ENCODE assay signal across 24 cellular contexts in the genomic region with DNA sequence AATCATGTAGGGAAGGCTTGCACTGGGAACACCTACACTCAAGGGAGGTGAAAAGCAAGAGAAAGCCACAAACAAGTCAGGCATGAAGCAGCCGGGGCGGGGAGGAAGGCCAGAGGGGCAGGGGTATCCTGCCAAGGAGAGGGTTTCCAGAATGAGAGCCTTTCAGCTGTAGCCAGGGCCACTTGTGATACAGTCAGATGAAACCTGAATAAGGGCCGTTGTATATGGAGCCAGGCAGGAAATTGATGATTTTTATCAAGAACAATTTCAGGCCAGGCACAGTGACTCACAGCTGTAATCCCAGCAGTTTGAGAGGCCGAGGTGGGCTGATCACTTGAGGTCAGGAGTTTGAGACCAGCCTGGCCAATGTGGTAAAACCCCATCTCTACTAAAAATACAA. TPM values are rescaled to one million over a fixed set of nuclear protein-coding genes. Genes with fewer than 3 reads are reported as not detected.
DNase-seq lines count a peak whose midpoint lies in the region; ATAC-seq, FAIRE-seq and TF ChIP-seq lines count a peak whose summit lies in the region.
"Had no signal": no experiment of that assay in that cellular context is flagged by ENCODE, and none has a peak within 500 bp of the region (broad histone marks: within the 10 kb centered on the region; RNA-seq: fewer than 3 reads in every experiment).

No MANE protein-coding gene starts in this region.

- no peaks in the 10 kb centered on the region for H3K9me1 ChIP-seq in K562 (ENCODE audit: control insufficient read depth, insufficient read depth, low read length)

- peak; percentile 28 for DNase-seq in BE2C
- DNase-seq in Daoy (ENCODE audit: low read depth), result peak; percentile 54
- peak in 1 of 4 experiments; percentile 52 for DNase-seq in K562 (ENCODE audit: extremely low read depth in 1 of 4, low spot score in 3 of 4)
- peak; percentile 94 for DNase-seq in osteoblast (ENCODE audit: insufficient read length, low spot score, missing footprints)
- no peak for DNase-seq in activated CD4-positive, alpha-beta T cell treated with anti-CD3 and anti-CD28 coated beads for 48 hours
- no peak for DNase-seq in SKM-1 treated with dmso at 0.1 percent for 144 hours (lab: John Stamatoyannopoulos, UW; ENCODE audit: unreplicated experiment)
- DNase-seq: activated CD4-positive, alpha-beta T cell treated with anti-CD3 and anti-CD28 coated beads for 4 hours; activated naive CD4-positive, alpha-beta T cell treated with anti-CD3 and anti-CD28 coated beads, Interleukin-2, amount 50 U/mL, for 16 hours; amygdala; head of caudate nucleus; KBM-7; mesenchymal stem cell; naive B cell; NCI-H1436 treated with DMSO at 0.1 percent for 48 hours; NCI-H524 treated with DMSO at 0.1 percent for 48 hours; stimulated activated CD4-positive, alpha-beta T cell treated with anti-CD3 and anti-CD28 coated beads, Interleukin-2, amount 100 ng/mL, for 48 hours had no signal

- no peak for TF ChIP-seq CTCF in BE2C (IDR thresholded peaks at IDR 0.05; ENCODE audit: low read depth, low read length)
- TF ChIP-seq CTCF in K562 (IDR thresholded peaks at IDR 0.05 in 2 of 3, conservative IDR thresholded peaks at IDR 0.05 in 1 of 3; ENCODE audit: insufficient read depth in 2 of 3, low read depth in 1 of 3, low read length in 3 of 3), result no peak
- no peak for TF ChIP-seq CTCF in osteoblast (IDR thresholded peaks at IDR 0.05; ENCODE audit: extremely low read depth, low read depth, low read length)

- TF ChIP-seq POLR2A in K562 (conservative IDR thresholded peaks at IDR 0.05), result 0 out of 2 replicates have a peak, but pooled peaks have one; percentile 21

- H3K4me2 ChIP-seq in K562 (ENCODE audit: insufficient read depth, low read length), result no peak overlapping the region
- no peak overlapping the region for H3K4me2 ChIP-seq in osteoblast (ENCODE audit: insufficient read depth, low read length)
- H3K4me2 ChIP-seq: GM23338 had no signal

- H3K36me3 ChIP-seq in BE2C (no peaks in the 10 kb centered on the region), K562 (ENCODE audit: control insufficient read depth, insufficient read depth, low read length) (peaks cover 22% of the 10 kb centered on the region; the same call in 1 of the 3 replicates), osteoblast (ENCODE audit: insufficient read depth, low read length) (peaks cover 3% of the 10 kb centered on the region)

- H3K27ac ChIP-seq in K562 (ENCODE audit: extremely low read depth, low read depth, low read length) (peak overlapping the region; percentile 46; the same call in 2 of the 3 replicates), osteoblast (ENCODE audit: low read depth, low read length) (no peak overlapping the region)
- H3K27ac ChIP-seq: SJSA1 had no signal

- H3K79me2 ChIP-seq in K562 (ENCODE audit: control insufficient read depth, insufficient read depth, low read length) (peaks cover 15% of the 10 kb centered on the region), osteoblast (ENCODE audit: insufficient read depth, low read length) (peaks cover 30% of the 10 kb centered on the region)

- no peak for FAIRE-seq in K562 (lab: Jason Lieb, UNC)
- FAIRE-seq: D721Med, urothelium cell line had no signal

- TF ChIP-seq EP300 in K562 (IDR thresholded peaks at IDR 0.05; ENCODE audit: low read length), result no peak

- ATAC-seq in K562 (0 out of 3 replicates have a peak, but pooled peaks have one; percentile 2), GM21526 (IDR thresholded peaks at IDR 0.05; ENCODE audit: low FRiP score, unreplicated experiment) (no peak)
- ATAC-seq: GM23338; Panc1; stimulated activated memory B cell treated with anti-CD40 and anti-IgM and Interleukin-4, amounts not matched to agents 10 μg/mL and 1 μg/mL and 100 μg/mL, for 72 hours had no signal

- H3K4me3 ChIP-seq in BE2C (ENCODE audit: low read depth, low read length) (no peak overlapping the region), K562 (no peak overlapping the region), osteoblast (ENCODE audit: insufficient read depth, low read length) (no peak overlapping the region)
- H3K4me3 ChIP-seq: GM23338, SJSA1 had no signal

- no peaks in the 10 kb centered on the region; the same call in 1 of the 2 replicates for H3K27me3 ChIP-seq in BE2C
- no peaks in the 10 kb centered on the region for H3K27me3 ChIP-seq in K562 (ENCODE audit: control insufficient read depth in 2 of 2, insufficient read depth in 2 of 2, low read length in 2 of 2)
- no peaks in the 10 kb centered on the region for H3K27me3 ChIP-seq in osteoblast (ENCODE audit: insufficient read depth, low read length)
- H3K27me3 ChIP-seq: SJSA1 had no signal

- H4K20me1 ChIP-seq in K562 (replicated peaks; ENCODE audit: control insufficient read depth, insufficient read depth, low read length) (no peaks in the 10 kb centered on the region), osteoblast (ENCODE audit: insufficient read depth, low read length) (peaks cover 29% of the 10 kb centered on the region)

- BruUV-seq in K562 (replicated peaks; lab: Mats Ljungman, UMichigan), result no TSS peak

- in situ Hi-C loops in K562 (cut with MboI), result no loop called here

- H2AFZ ChIP-seq in K562 (ENCODE audit: low read depth, low read length) (no peak overlapping the region), osteoblast (ENCODE audit: low read length) (no peak overlapping the region)
- H2AFZ ChIP-seq: GM23338 had no signal

- CTCF ChIA-PET in K562 (lab: Yijun Ruan, JAX; ENCODE audit: low intra/inter-chr PET ratio), result no interaction called here

- 6% methylated on average over 2 of the region's 4 CpGs for WGBS in K562 (ENCODE audit: insufficient coverage, low coverage, missing lambda C conversion rate)

- peak overlapping the region in 1 of 2 experiments; percentile 46; a peak in 1 of 4 replicates for H3K9ac ChIP-seq in K562 (ENCODE audit: insufficient read depth in 1 of 2, low read depth in 2 of 2, low read length in 2 of 2)

- TF ChIP-seq RAD21 in K562 (CRISPR knock-in tag; conservative IDR thresholded peaks at IDR 0.05 in 1 of 2, IDR thresholded peaks at IDR 0.05 in 1 of 2), result no peak

- H3K4me1 ChIP-seq in BE2C, result peaks cover 3% of the 10 kb centered on the region; the same call in 1 of the 2 replicates
- H3K4me1 ChIP-seq in K562 (replicated peaks in 1 of 2; ENCODE audit: control insufficient read depth in 2 of 2, insufficient read depth in 2 of 2, low read length in 2 of 2), result peaks cover 22 to 53% of the 10 kb centered on the region in 2 experiments
- peaks cover 13% of the 10 kb centered on the region for H3K4me1 ChIP-seq in osteoblast (ENCODE audit: insufficient read depth, low read length)

- intact Hi-C loops in K562 (cut with micrococcal nuclease), result no loop called here

- POLR2A ChIA-PET in K562 (lab: Yijun Ruan, JAX), result interaction anchor here (0.8 to 4.0 kb wide), 5 partner anchors 8 to 37 kb away, joined by 3 to 18 read pairs (median 9); no protein-coding TSS in a partner anchor

- H3K9me3 ChIP-seq in BE2C, result no peaks in the 10 kb centered on the region
- H3K9me3 ChIP-seq in K562 (replicated peaks; ENCODE audit: control insufficient read depth, insufficient read depth, low read depth, low read length), result no peaks in the 10 kb centered on the region
- H3K9me3 ChIP-seq in osteoblast (ENCODE audit: low read depth, low read length), result no peaks in the 10 kb centered on the region
- H3K9me3 ChIP-seq: SJSA1 had no signal

RNA-seq across cellular contexts. Expression of gene TRPM4, which starts 4.4 kb away (rescaled TPM):
- 4.1 TPM for polyA plus RNA-seq in BE2C (2012; ENCODE audit: insufficient read depth, insufficient read length, low read depth)
- 2.1 and 31.7 TPM in 2 replicates for total RNA-seq in Daoy (2014; rRNA removed; shearing (Covaris generic))
- 86.3 and 161 TPM in 2 replicates for total RNA-seq in K562 (2011; cell fraction: chromatin; rRNA removed; ENCODE audit: low replicate concordance)
- total RNA-seq in K562 (2011; cell fraction: nucleolus; rRNA removed), result 82.0 and 87.9 TPM in 2 replicates
- total RNA-seq in K562 (2011; cell fraction: nucleoplasm; rRNA removed), result 97.8 and 143 TPM in 2 replicates
- total RNA-seq in K562 (2014; rRNA removed), result 35.3 and 37.3 TPM in 2 replicates
- total RNA-seq in K562 (2014; rRNA removed; fragmentation: Illumina TruSeq; extraction: Trizol), result 7.9 and 8.3 TPM in 2 replicates
- 15.0 and 15.2 TPM in 2 replicates for total RNA-seq in K562 (2015; rRNA removed; fragmentation: Illumina TruSeq; extraction: Trizol)
- 34.6 and 37.8 TPM in 2 replicates for total RNA-seq in K562 (2021)
- polyA plus RNA-seq in K562 (2011; rRNA removed), result 19.2 and 20.5 TPM in 2 replicates
- polyA plus RNA-seq in K562 (2011; cell fraction: cytosol; rRNA removed), result 21.6 and 37.6 TPM in 2 replicates
- polyA plus RNA-seq in K562 (2011; cell fraction: nucleus; rRNA removed), result 66.9 and 85.9 TPM in 2 replicates
- polyA plus RNA-seq in K562 (2012), result 26.9 and 31.4 TPM in 2 replicates
- 14.7 and 25.2 TPM in 2 replicates for polyA plus RNA-seq in K562 (2014; fragmentation: Illumina TruSeq; extraction: Trizol)
- 1 to 10 TPM; 6.5 to 7.9 TPM for polyA plus RNA-seq in K562 (2014; fragmentation: Nextera tagmentation; extraction: Ambion mirVana)
- 45.4 and 56.6 TPM in 2 replicates for polyA plus RNA-seq in K562 (2014; rRNA removed)
- 5.8 and 8.2 TPM in 2 replicates for polyA minus RNA-seq in K562 (2011; rRNA and poly(A)+ RNA removed)
- 14.5 and 15.4 TPM in 2 replicates for polyA minus RNA-seq in K562 (2011; cell fraction: cytosol; rRNA and poly(A)+ RNA removed)
- polyA minus RNA-seq in K562 (2011; cell fraction: nucleus; rRNA and poly(A)+ RNA removed), result 16.0 and 19.0 TPM in 2 replicates
- total RNA-seq in osteoblast, result 15.9 and 20.6 TPM in 2 replicates

RNA-seq across cellular contexts. Expression of gene HRC, which starts 6.8 kb away (rescaled TPM):
- 0.22 TPM for polyA plus RNA-seq in BE2C (2012; ENCODE audit: insufficient read depth, insufficient read length, low read depth)
- total RNA-seq in Daoy (2014; rRNA removed; shearing (Covaris generic)), result not detected in 2 replicates
- 32.2 and 45.2 TPM in 2 replicates for total RNA-seq in K562 (2011; cell fraction: chromatin; rRNA removed; ENCODE audit: low replicate concordance)
- 32.8 and 33.2 TPM in 2 replicates for total RNA-seq in K562 (2011; cell fraction: nucleolus; rRNA removed)
- total RNA-seq in K562 (2011; cell fraction: nucleoplasm; rRNA removed), result 43.6 and 52.1 TPM in 2 replicates
- total RNA-seq in K562 (2014; rRNA removed), result 15.6 and 20.8 TPM in 2 replicates
- total RNA-seq in K562 (2014; rRNA removed; fragmentation: Illumina TruSeq; extraction: Trizol), result 10.0 and 11.7 TPM in 2 replicates
- total RNA-seq in K562 (2015; rRNA removed; fragmentation: Illumina TruSeq; extraction: Trizol), result 15.9 and 16.1 TPM in 2 replicates
- total RNA-seq in K562 (2021), result 14.8 and 15.6 TPM in 2 replicates
- polyA plus RNA-seq in K562 (2011; rRNA removed), result 13.1 and 22.3 TPM in 2 replicates
- 12.4 and 22.9 TPM in 2 replicates for polyA plus RNA-seq in K562 (2011; cell fraction: cytosol; rRNA removed)
- polyA plus RNA-seq in K562 (2011; cell fraction: nucleus; rRNA removed), result 28.6 and 29.0 TPM in 2 replicates
- 15.3 and 17.4 TPM in 2 replicates for polyA plus RNA-seq in K562 (2012)
- 17.9 and 18.7 TPM in 2 replicates for polyA plus RNA-seq in K562 (2014; fragmentation: Illumina TruSeq; extraction: Trizol)
- 1 to 10 TPM in 1 of 2 experiments, under 1 TPM in 1; 0.66 to 1.2 TPM for polyA plus RNA-seq in K562 (2014; fragmentation: Nextera tagmentation; extraction: Ambion mirVana)
- polyA plus RNA-seq in K562 (2014; rRNA removed), result 11.8 and 13.7 TPM in 2 replicates
- 18.4 and 24.8 TPM in 2 replicates for polyA minus RNA-seq in K562 (2011; rRNA and poly(A)+ RNA removed)
- 7.2 and 13.7 TPM in 2 replicates for polyA minus RNA-seq in K562 (2011; cell fraction: cytosol; rRNA and poly(A)+ RNA removed)
- 4.0 and 6.3 TPM in 2 replicates for polyA minus RNA-seq in K562 (2011; cell fraction: nucleus; rRNA and poly(A)+ RNA removed)
- not detected in 2 replicates for total RNA-seq in osteoblast
- total RNA-seq: SJSA1 had no signal
- polyA plus RNA-seq: AG04450 had no signal

RNA-seq across cellular contexts. Expression of gene PPFIA3, which starts 42.6 kb away (rescaled TPM):
- 44.4 TPM for polyA plus RNA-seq in BE2C (2012; ENCODE audit: insufficient read depth, insufficient read length, low read depth)
- 5.4 and 10.4 TPM in 2 replicates for total RNA-seq in Daoy (2014; rRNA removed; shearing (Covaris generic))
- 69.7 and 96.7 TPM in 2 replicates for total RNA-seq in K562 (2011; cell fraction: chromatin; rRNA removed; ENCODE audit: low replicate concordance)
- 59.0 and 65.5 TPM in 2 replicates for total RNA-seq in K562 (2011; cell fraction: nucleolus; rRNA removed)
- total RNA-seq in K562 (2011; cell fraction: nucleoplasm; rRNA removed), result 60.3 and 89.2 TPM in 2 replicates
- 48.2 and 55.9 TPM in 2 replicates for total RNA-seq in K562 (2014; rRNA removed)
- total RNA-seq in K562 (2014; rRNA removed; fragmentation: Illumina TruSeq; extraction: Trizol), result 10.3 and 11.5 TPM in 2 replicates
- total RNA-seq in K562 (2015; rRNA removed; fragmentation: Illumina TruSeq; extraction: Trizol), result 19.1 and 21.0 TPM in 2 replicates
- total RNA-seq in K562 (2021), result 47.5 and 53.0 TPM in 2 replicates
- 11.2 and 16.9 TPM in 2 replicates for polyA plus RNA-seq in K562 (2011; rRNA removed)
- polyA plus RNA-seq in K562 (2011; cell fraction: cytosol; rRNA removed), result 17.5 and 30.1 TPM in 2 replicates
- 52.6 and 77.1 TPM in 2 replicates for polyA plus RNA-seq in K562 (2011; cell fraction: nucleus; rRNA removed)
- 17.8 and 27.4 TPM in 2 replicates for polyA plus RNA-seq in K562 (2012)
- 17.6 and 30.1 TPM in 2 replicates for polyA plus RNA-seq in K562 (2014; fragmentation: Illumina TruSeq; extraction: Trizol)
- polyA plus RNA-seq in K562 (2014; fragmentation: Nextera tagmentation; extraction: Ambion mirVana), result under 1 TPM; 0.10 to 0.29 TPM
- 44.2 and 46.7 TPM in 2 replicates for polyA plus RNA-seq in K562 (2014; rRNA removed)
- 11.1 and 17.2 TPM in 2 replicates for polyA minus RNA-seq in K562 (2011; rRNA and poly(A)+ RNA removed)
- 9.8 and 20.9 TPM in 2 replicates for polyA minus RNA-seq in K562 (2011; cell fraction: cytosol; rRNA and poly(A)+ RNA removed)
- 27.1 and 32.9 TPM in 2 replicates for polyA minus RNA-seq in K562 (2011; cell fraction: nucleus; rRNA and poly(A)+ RNA removed)
- total RNA-seq in osteoblast, result 1.1 and 1.2 TPM in 2 replicates

RNA-seq across cellular contexts. Expression of gene C19orf73, which starts 43.0 kb away (rescaled TPM):
- 1.3 TPM for polyA plus RNA-seq in BE2C (2012; ENCODE audit: insufficient read depth, insufficient read length, low read depth)
- total RNA-seq in Daoy (2014; rRNA removed; shearing (Covaris generic)), result 2.3 and 2.6 TPM in 2 replicates
- total RNA-seq in K562 (2011; cell fraction: chromatin; rRNA removed; ENCODE audit: low replicate concordance), result 1.3 and 4.9 TPM in 2 replicates
- total RNA-seq in K562 (2011; cell fraction: nucleolus; rRNA removed), result 7.0 and 7.4 TPM in 2 replicates
- total RNA-seq in K562 (2011; cell fraction: nucleoplasm; rRNA removed), result 3.8 and 4.5 TPM in 2 replicates
- total RNA-seq in K562 (2014; rRNA removed) (4.7 and 7.4 TPM in 2 replicates), K562 (2014; rRNA removed; fragmentation: Illumina TruSeq; extraction: Trizol) (0.55 and 0.64 TPM in 2 replicates), K562 (2015; rRNA removed; fragmentation: Illumina TruSeq; extraction: Trizol) (1.4 and 2.1 TPM in 2 replicates), K562 (2021) (1.6 and 3.2 TPM in 2 replicates), osteoblast (0.36 TPM in 1 of 2 replicates, not detected in the other)
- polyA plus RNA-seq in K562 (2011; rRNA removed) (1.5 and 1.9 TPM in 2 replicates), K562 (2014; fragmentation: Illumina TruSeq; extraction: Trizol) (1.1 TPM in 2 replicates), K562 (2014; fragmentation: Nextera tagmentation; extraction: Ambion mirVana) (under 1 TPM; 0.08 to 0.32 TPM), K562 (2014; rRNA removed) (5.4 and 5.7 TPM in 2 replicates)
- polyA plus RNA-seq in K562 (2011; cell fraction: cytosol; rRNA removed), result 4.1 and 8.0 TPM in 2 replicates
- 4.8 and 7.5 TPM in 2 replicates for polyA plus RNA-seq in K562 (2011; cell fraction: nucleus; rRNA removed)
- 1.8 and 3.7 TPM in 2 replicates for polyA plus RNA-seq in K562 (2012)
- 0.69 and 0.74 TPM in 2 replicates for polyA minus RNA-seq in K562 (2011; rRNA and poly(A)+ RNA removed)
- 1.6 and 3.3 TPM in 2 replicates for polyA minus RNA-seq in K562 (2011; cell fraction: cytosol; rRNA and poly(A)+ RNA removed)
- polyA minus RNA-seq in K562 (2011; cell fraction: nucleus; rRNA and poly(A)+ RNA removed), result 4.0 and 4.2 TPM in 2 replicates

RNA-seq across cellular contexts. Expression of gene LIN7B, which starts 47.8 kb away (rescaled TPM):
- 22.0 TPM for polyA plus RNA-seq in BE2C (2012; ENCODE audit: insufficient read depth, insufficient read length, low read depth)
- total RNA-seq in Daoy (2014; rRNA removed; shearing (Covaris generic)), result 6.7 and 7.2 TPM in 2 replicates
- total RNA-seq in K562 (2011; cell fraction: chromatin; rRNA removed; ENCODE audit: low replicate concordance), result 18.4 and 32.9 TPM in 2 replicates
- 24.3 and 26.6 TPM in 2 replicates for total RNA-seq in K562 (2011; cell fraction: nucleolus; rRNA removed)
- total RNA-seq in K562 (2011; cell fraction: nucleoplasm; rRNA removed), result 18.6 and 20.3 TPM in 2 replicates
- total RNA-seq in K562 (2014; rRNA removed) (11.0 and 12.4 TPM in 2 replicates), K562 (2014; rRNA removed; fragmentation: Illumina TruSeq; extraction: Trizol) (1.1 and 1.6 TPM in 2 replicates), K562 (2015; rRNA removed; fragmentation: Illumina TruSeq; extraction: Trizol) (4.0 and 4.1 TPM in 2 replicates), K562 (2021) (9.2 and 9.6 TPM in 2 replicates), osteoblast (5.6 and 6.2 TPM in 2 replicates)
- polyA plus RNA-seq in K562 (2011; rRNA removed) (5.9 and 10.3 TPM in 2 replicates), K562 (2014; fragmentation: Illumina TruSeq; extraction: Trizol) (3.1 and 5.1 TPM in 2 replicates), K562 (2014; fragmentation: Nextera tagmentation; extraction: Ambion mirVana) (1 to 10 TPM in 1 of 2 experiments, under 1 TPM in 1; 0.89 to 1.4 TPM), K562 (2014; rRNA removed) (15.7 and 18.3 TPM in 2 replicates)
- 8.5 and 10.8 TPM in 2 replicates for polyA plus RNA-seq in K562 (2011; cell fraction: cytosol; rRNA removed)
- 36.2 and 41.7 TPM in 2 replicates for polyA plus RNA-seq in K562 (2011; cell fraction: nucleus; rRNA removed)
- 9.0 and 9.4 TPM in 2 replicates for polyA plus RNA-seq in K562 (2012)
- 3.4 and 4.1 TPM in 2 replicates for polyA minus RNA-seq in K562 (2011; rRNA and poly(A)+ RNA removed)
- 1.5 and 4.3 TPM in 2 replicates for polyA minus RNA-seq in K562 (2011; cell fraction: cytosol; rRNA and poly(A)+ RNA removed)
- 8.2 and 8.7 TPM in 2 replicates for polyA minus RNA-seq in K562 (2011; cell fraction: nucleus; rRNA and poly(A)+ RNA removed)

Comparison
In these comparisons a context has a peak if more than half of its experiments do, and no peak if none do; other contexts are left out.
1. DNase-seq: peak in BE2C (single experiment), Daoy (single experiment) and osteoblast (single experiment); none in activated CD4-positive, alpha-beta T cell treated with anti-CD3 and anti-CD28 coated beads for 48 hours (single experiment) and SKM-1 treated with dmso at 0.1 percent for 144 hours (single experiment).
2. RNA of gene HRC, which starts 6.8 kb away (total RNA-seq): 10.0 to 52.1 TPM in K562; not detected in Daoy and not detected in osteoblast; every median in the first group is over 10 times any median in the second.